Comparison of ENCODE assay signal across 35 cellular contexts in genomic region chr3:135304378-135304777, GRCh38.
"Had no signal": no experiment of that assay in that cellular context is flagged by ENCODE, and none has a peak within 500 bp of the region (broad histone marks: within the 10 kb centered on the region; RNA-seq: fewer than 3 reads in every experiment).

No MANE protein-coding gene starts in this region.

- H3K4me3 ChIP-seq: Peyer's patch had no signal

- H3K9me3 ChIP-seq: Peyer's patch had no signal

- H3K27ac ChIP-seq: brain microvascular endothelial cell, Peyer's patch, RWPE1, VCaP had no signal

- H3K36me3 ChIP-seq: brain microvascular endothelial cell, Peyer's patch had no signal

- DNase-seq: activated B cell treated with CpG ODN at 0.5 μM for 24 hours; activated CD4-positive, alpha-beta memory T cell treated with anti-CD3 and anti-CD28 coated beads, Interleukin-2, amount 10 ng/mL, durations not matched to agents 7 days and 5 days; activated CD4-positive, alpha-beta T cell treated with anti-CD3 and anti-CD28 coated beads for 4 hours; activated CD4-positive, CD25-positive, alpha-beta regulatory T cell treated with anti-CD3 and anti-CD28 coated beads, Interleukin-2, amount 50 U/mL, for 72 hours; activated CD8-positive, alpha-beta memory T cell treated with anti-CD3 and anti-CD28 coated beads for 24 hours; activated CD8-positive, alpha-beta memory T cell treated with anti-CD3 and anti-CD28 coated beads, Interleukin-2, amount 10 ng/mL, durations not matched to agents 7 days and 5 days; activated CD8-positive, alpha-beta memory T cell treated with anti-CD3 and anti-CD28 coated beads, Interleukin-2, amount 50 U/mL, for 48 hours; activated effector memory CD4-positive, alpha-beta T cell treated with Interleukin-2 at 50 U/mL for 16 hours; activated naive CD4-positive, alpha-beta T cell treated with anti-CD3 and anti-CD28 coated beads, Interleukin-2, amount 50 U/mL, for 16 hours; activated naive CD8-positive, alpha-beta T cell treated with anti-CD3 and anti-CD28 coated beads for 36 hours; activated T-cell treated with anti-CD3 and anti-CD28 coated beads, Interleukin-2, amount 50 U/mL, for 48 hours; amniotic stem cell; aorta; brain microvascular endothelial cell; central memory CD4-positive, alpha-beta T cell; Kasumi-1; KG1; NCI-H1092 treated with DMSO at 0.1 percent for 48 hours; NCI-H1417; NCI-H146; NCI-H187; NCI-H2029 treated with DMSO at 0.1 percent for 48 hours; NCI-H2107; NCI-H2171; NCI-H510A; NK-92 treated with Interleukin-12 subunit alpha and Interleukin-12 subunit beta, amount 100 ng/mL, for 24 hours; PC-3; Peyer's patch; SW 1271; T-helper 1 cell; T-helper 2 cell; T-helper 9 cell had no signal

- H3K27me3 ChIP-seq: brain microvascular endothelial cell, Peyer's patch had no signal

- H3K4me1 ChIP-seq: Peyer's patch had no signal

- ATAC-seq: activated CD8-positive, alpha-beta memory T cell treated with anti-CD3 and anti-CD28 coated beads, Interleukin-2, amount 10 ng/mL, durations not matched to agents 7 days and 5 days; PC-3; Right ventricle myocardium inferior had no signal
